ENCODE assay signal across 8 cellular contexts in the genomic region with DNA sequence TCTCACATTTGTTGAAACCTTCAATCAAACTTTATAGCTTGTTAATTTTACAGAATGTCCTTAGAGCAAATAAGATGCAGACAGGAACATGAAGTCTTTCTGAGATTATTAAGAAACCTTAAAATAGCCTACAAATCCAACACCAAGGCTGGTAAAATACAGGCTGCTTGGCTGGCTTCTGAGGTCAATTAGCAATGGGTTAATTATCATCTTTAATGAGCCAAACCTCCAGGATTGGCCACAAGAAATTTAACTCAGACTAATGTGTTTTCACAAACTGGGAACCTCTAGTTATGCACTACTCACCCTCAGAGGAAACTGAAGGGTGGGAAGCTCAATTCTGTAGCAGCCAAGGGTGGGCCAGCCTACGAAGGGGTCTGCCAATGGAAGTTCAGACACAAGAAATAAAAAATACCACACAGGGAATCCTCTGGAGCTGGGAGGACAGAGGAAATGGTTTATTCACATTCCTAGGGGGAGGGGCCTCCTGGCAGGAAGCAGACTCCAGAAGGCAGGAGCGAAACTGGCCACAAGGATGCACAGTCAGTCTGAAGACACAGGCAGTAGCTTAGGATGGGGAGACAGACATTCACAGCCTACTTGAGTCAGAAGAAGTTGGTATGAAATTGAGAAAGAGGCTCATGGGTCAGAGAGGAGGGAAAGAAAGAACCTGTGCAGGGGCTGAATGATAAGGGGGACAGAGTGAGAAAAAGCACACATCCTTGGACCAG. TPM values are rescaled to one million over a fixed set of nuclear protein-coding genes. Genes with fewer than 3 reads are reported as not detected.
DNase-seq lines count a peak whose midpoint lies in the region; ATAC-seq and TF ChIP-seq lines count a peak whose summit lies in the region.

No MANE protein-coding gene starts in this region.

- ATAC-seq in HG03280 (IDR thresholded peaks at IDR 0.05; ENCODE audit: unreplicated experiment) = no peak

- H3K36me3 ChIP-seq in ACC112 (ENCODE audit: insufficient read depth, low read length) (no peaks in the 10 kb centered on the region), iPS-20b (ENCODE audit: insufficient read depth, low read depth, low read length) (no peaks in the 10 kb centered on the region), thyroid gland (no peaks in the 10 kb centered on the region)

- H3K27me3 ChIP-seq in ACC112 (ENCODE audit: insufficient read depth, low read length) (no peaks in the 10 kb centered on the region), iPS-20b (ENCODE audit: insufficient read depth, low read length) (no peaks in the 10 kb centered on the region), thyroid gland (no peaks in the 10 kb centered on the region)

- H3K4me3 ChIP-seq in ACC112 (ENCODE audit: low read depth, low read length) (peak overlapping the region; percentile 80), HFF-Myc (replicated peaks; ENCODE audit: low read depth, low read length) (no peak overlapping the region), iPS-20b (ENCODE audit: low read length) (no peak overlapping the region; the same call in 1 of the 2 replicates), thyroid gland (replicated peaks in 1 of 3) (no peak overlapping the region)

- H2AFZ ChIP-seq in ACC112 (ENCODE audit: low read length, unreplicated experiment) = no peak overlapping the region

- intact Hi-C loops in thyroid gland (cut with DNase I) = loop anchor here (5.0 to 10.0 kb wide), 2 partner anchors 34 to 154 kb away; a partner anchor contains a TSS

- H3K4me1 ChIP-seq in ACC112 (ENCODE audit: control insufficient read depth, insufficient read depth, low read length, unreplicated experiment) (peaks cover 28% of the 10 kb centered on the region), iPS-20b (ENCODE audit: insufficient read depth, low read length) (peaks cover 13% of the 10 kb centered on the region), thyroid gland (peaks cover 28 to 80% of the 10 kb centered on the region in 2 donors)

- no peaks in the 10 kb centered on the region for H3K79me2 ChIP-seq in ACC112 (ENCODE audit: control insufficient read depth, insufficient read depth, low read length, unreplicated experiment)

- TF ChIP-seq CTCF in HFF-Myc (IDR thresholded peaks at IDR 0.05; ENCODE audit: low read depth, low read length, missing control alignments) (peak; percentile 33), thyroid gland (IDR thresholded peaks at IDR 0.05) (peak in 2 of 6 experiments; percentile 13 to 23)

- H3K9ac ChIP-seq in iPS-20b (ENCODE audit: low read depth, low read length) = peak overlapping the region; percentile 38; the same call in 1 of the 2 replicates

- DNase-seq in HFF-Myc (ENCODE audit: extremely low read depth, low read depth) (peak; percentile 91), amniotic stem cell (lab: John Stamatoyannopoulos, UW) (peak; percentile 85), thyroid gland (peak in 1 of 2 donors; percentile 28), NCI-H510A (lab: John Stamatoyannopoulos, UW) (no peak)
- no peak for DNase-seq in activated CD4-positive, alpha-beta T cell treated with anti-CD3 and anti-CD28 coated beads for 48 hours

- H3K27ac ChIP-seq in ACC112 (ENCODE audit: low read depth, low read length) = peak overlapping the region; percentile 85
- peak overlapping the region; percentile 9 for H3K27ac ChIP-seq in iPS-20b (ENCODE audit: low read length)
- H3K27ac ChIP-seq in thyroid gland = peak overlapping the region in 2 of 3 donors; percentile 1 to 71

- H3K9me3 ChIP-seq in iPS-20b (ENCODE audit: insufficient read depth, low read depth, low read length) (no peaks in the 10 kb centered on the region), thyroid gland (no peaks in the 10 kb centered on the region)

- TF ChIP-seq POLR2A in thyroid gland (IDR thresholded peaks at IDR 0.05) = no peak

- 47 to 64% methylated on average over 2 of the region's 2 CpGs for WGBS in thyroid gland, 2 donors

RNA-seq across cellular contexts. Expression of a gene that starts 36.1 kb away (rescaled TPM):
- total RNA-seq in thyroid gland = 10 to 100 TPM; 13.3 to 23.2 (median 18.3) TPM

RNA-seq across cellular contexts. Expression of a gene that starts 49.1 kb away (rescaled TPM):
- total RNA-seq in thyroid gland = 10 to 100 TPM; 37.6 to 54.1 (median 47.3) TPM

Comparison
In these comparisons a context has a peak if more than half of its experiments do, and no peak if none do; other contexts are left out.
1. H3K27ac ChIP-seq: peak in every context shown above with its lines; median percentile 85 in ACC112; 36 in thyroid gland; 9 in iPS-20b.
2. DNase-seq: peak in HFF-Myc (single experiment) and amniotic stem cell (single experiment); none in NCI-H510A (single experiment) and activated CD4-positive, alpha-beta T cell treated with anti-CD3 and anti-CD28 coated beads for 48 hours (single experiment).